In the genomic region with DNA sequence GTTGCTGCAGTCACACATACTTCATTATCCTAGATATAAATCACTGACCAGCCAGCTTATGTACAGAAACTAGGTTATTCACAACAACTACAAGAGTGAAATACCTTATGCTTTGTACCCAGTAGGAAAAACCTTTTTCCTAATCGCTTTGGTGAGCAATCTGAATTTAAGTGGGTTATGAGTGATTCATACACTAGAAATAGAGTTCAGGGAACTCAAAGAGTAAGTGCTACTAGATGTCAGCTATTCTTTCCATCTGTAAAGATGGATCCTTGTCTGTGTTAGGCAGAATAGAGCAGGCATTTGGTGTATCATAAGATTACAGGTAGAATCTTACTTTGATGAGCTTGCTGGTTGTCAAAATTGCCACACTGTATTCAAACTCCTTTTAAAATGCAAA, we compare ENCODE assay signal across 13 cellular contexts.
A peak's percentile ranks its signal among the peaks of the same experiment; 100 is the strongest.
DNase-seq lines count a peak whose midpoint lies in the region; ATAC-seq and TF ChIP-seq lines count a peak whose summit lies in the region.
"Had no signal": no experiment of that assay in that cellular context is flagged by ENCODE, and none has a peak within 500 bp of the region (broad histone marks: within the 10 kb centered on the region; RNA-seq: fewer than 3 reads in every experiment).

No MANE protein-coding gene starts in this region.

- H3K27ac ChIP-seq in KMS-11 = no peak overlapping the region
- H3K27ac ChIP-seq: PC-9, tibial nerve had no signal

- H3K4me3 ChIP-seq in KMS-11 (IDR thresholded peaks at IDR 0.05; ENCODE audit: insufficient read depth, low read depth, low read length) = no peak overlapping the region
- H3K4me3 ChIP-seq: PC-9, tibial nerve had no signal

- peak overlapping the region; percentile 40; the same call in 1 of the 2 replicates for H3K4me2 ChIP-seq in KMS-11
- H3K4me2 ChIP-seq: PC-9 had no signal

- DNase-seq in activated T-cell treated with anti-CD3 and anti-CD28 coated beads, Interleukin-2, amount 50 U/mL, for 72 hours = no peak
- no peak for DNase-seq in activated T-cell treated with anti-CD3 and anti-CD28 coated beads, Interleukin-2, amount 50 U/mL, for 1 hour
- DNase-seq in fibroblast of peridontal ligament (ENCODE audit: extremely low read depth) (peak; percentile 16), NCI-H1048 (lab: John Stamatoyannopoulos, UW) (no peak), COLO829 (ENCODE audit: low spot score) (no peak), mesothelial cell of epicardium (ENCODE audit: low spot score in 2 of 2, unreplicated experiment in 2 of 2) (no peak)
- DNase-seq in stimulated activated naive CD8-positive, alpha-beta T cell treated with anti-CD3 and anti-CD28 coated beads, Interleukin-15, Interleukin-2, amounts not matched to agents 100 U/mL and 50 U/mL, for 24 hours = no peak
- DNase-seq: EL, NCI-H2171, PC-9 had no signal

- 0 out of 2 replicates have a peak, but pooled peaks cover 16% of the 10 kb centered on the region for H4K20me1 ChIP-seq in KMS-11 (ENCODE audit: insufficient read depth)

- peaks cover 2 to 12% of the 10 kb centered on the region in 2 donors for H3K36me3 Mint-ChIP-seq in activated T-cell treated with anti-CD3 and anti-CD28 coated beads, Interleukin-2, amount 50 U/mL, for 72 hours (ENCODE audit: insufficient read depth in 2 of 2)
- H3K36me3 Mint-ChIP-seq in mesothelial cell of epicardium = peaks cover 4% of the 10 kb centered on the region

- no peaks in the 10 kb centered on the region; the same call in 1 of the 2 replicates for H3K36me3 ChIP-seq in KMS-11 (ENCODE audit: insufficient read depth)

- peak overlapping the region; percentile 77 for H3K27ac Mint-ChIP-seq in activated T-cell treated with anti-CD3 and anti-CD28 coated beads, Interleukin-2, amount 50 U/mL, for 72 hours
- no peak overlapping the region for H3K27ac Mint-ChIP-seq in mesothelial cell of epicardium

- H3K27me3 Mint-ChIP-seq in activated T-cell treated with anti-CD3 and anti-CD28 coated beads, Interleukin-2, amount 50 U/mL, for 72 hours (ENCODE audit: low read depth) = no peaks in the 10 kb centered on the region
- no peaks in the 10 kb centered on the region for H3K27me3 Mint-ChIP-seq in mesothelial cell of epicardium (ENCODE audit: low read depth)

- H2AFZ ChIP-seq in KMS-11 (ENCODE audit: low read depth) = no peak overlapping the region
- H2AFZ ChIP-seq: PC-9 had no signal

- no peaks in the 10 kb centered on the region for H3K9me3 Mint-ChIP-seq in activated T-cell treated with anti-CD3 and anti-CD28 coated beads, Interleukin-2, amount 50 U/mL, for 72 hours
- H3K9me3 Mint-ChIP-seq in mesothelial cell of epicardium = no peaks in the 10 kb centered on the region

- peaks cover 56% of the 10 kb centered on the region for H3K4me1 ChIP-seq in KMS-11 (ENCODE audit: low read depth, poor library complexity, severe bottlenecking)

- H3K4me1 Mint-ChIP-seq in activated T-cell treated with anti-CD3 and anti-CD28 coated beads, Interleukin-2, amount 50 U/mL, for 72 hours (ENCODE audit: low read depth) = peaks cover 53% of the 10 kb centered on the region
- peaks cover 10% of the 10 kb centered on the region for H3K4me1 Mint-ChIP-seq in mesothelial cell of epicardium

- no peak for TF ChIP-seq CTCF in KMS-11 (conservative IDR thresholded peaks at IDR 0.05; ENCODE audit: low read depth, low read length)
- no peak for TF ChIP-seq CTCF in mesothelial cell of epicardium (IDR thresholded peaks at IDR 0.05; ENCODE audit: unreplicated experiment)

- ATAC-seq in activated T-cell treated with anti-CD3 and anti-CD28 coated beads, Interleukin-2, amount 50 U/mL, for 72 hours (replicated peaks in 1 of 2) = peak; percentile 48 to 49
- peak; percentile 91 for ATAC-seq in stimulated activated naive CD8-positive, alpha-beta T cell treated with anti-CD3 and anti-CD28 coated beads, Interleukin-15, Interleukin-2, amounts not matched to agents 100 U/mL and 50 U/mL, for 24 hours
- ATAC-seq: sciatic nerve had no signal

- H3K27me3 ChIP-seq in KMS-11 (ENCODE audit: insufficient read depth, low read depth) = no peaks in the 10 kb centered on the region
- H3K27me3 ChIP-seq: tibial nerve had no signal

- H3K9ac ChIP-seq in KMS-11 = no peak overlapping the region

- peak overlapping the region in 1 of 2 donors; percentile 63 for H3K4me3 Mint-ChIP-seq in activated T-cell treated with anti-CD3 and anti-CD28 coated beads, Interleukin-2, amount 50 U/mL, for 72 hours
- H3K4me3 Mint-ChIP-seq in mesothelial cell of epicardium = no peak overlapping the region

- peaks cover 39% of the 10 kb centered on the region for H3K79me2 ChIP-seq in KMS-11 (ENCODE audit: insufficient read depth, low read depth)
